In the genomic region with DNA sequence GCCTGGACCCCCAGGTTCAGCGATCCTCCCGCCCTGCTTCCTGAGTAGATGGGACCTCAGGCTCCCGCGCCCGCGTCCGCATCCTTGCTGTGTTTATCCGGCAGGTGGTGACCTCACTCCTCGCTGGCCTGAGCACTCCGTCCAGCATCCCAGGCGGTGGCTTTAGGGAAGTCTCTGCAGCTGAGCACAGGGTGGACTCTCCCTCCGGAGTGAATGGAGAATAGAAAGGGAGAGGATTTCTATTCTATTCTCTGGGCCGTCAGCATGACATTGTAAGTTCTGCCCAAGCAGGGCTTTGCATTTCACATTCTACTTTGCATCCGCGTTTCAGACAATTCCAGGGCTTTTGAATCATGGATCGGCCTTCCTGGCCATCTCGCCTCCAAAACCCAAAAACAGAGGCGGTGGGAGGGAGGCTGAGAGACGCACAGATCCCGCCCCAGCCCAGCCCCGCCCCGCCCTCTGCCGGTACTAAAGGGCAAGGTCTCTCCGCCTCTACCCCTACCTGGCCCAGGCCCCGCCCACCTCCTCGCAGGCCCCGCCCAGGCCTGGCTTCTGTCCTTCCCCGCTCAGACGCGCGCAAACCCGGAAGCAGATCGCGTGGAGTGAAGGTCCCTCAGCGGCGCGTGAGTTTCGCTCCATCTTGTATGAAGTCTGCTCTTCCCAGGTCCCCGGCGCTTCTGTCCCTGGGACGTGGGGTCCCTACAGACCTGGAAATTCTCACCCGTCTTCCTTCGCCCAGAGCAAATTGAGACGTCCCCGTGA, we compare ENCODE assay signal across 8 cellular contexts. TPM values are rescaled to one million over a fixed set of nuclear protein-coding genes. Genes with fewer than 3 reads are reported as not detected.
DNase-seq lines count a peak whose midpoint lies in the region; ATAC-seq and TF ChIP-seq lines count a peak whose summit lies in the region.

A gene (plus strand): TSS at position 572 of the 765 bp plus-strand sequence. CDS start 6,577 bp downstream, outside the sequence.

- H3K4me3 ChIP-seq in A673 (ENCODE audit: low read depth, low read length, poor library complexity, severe bottlenecking): peak within 1 kb of the TSS; percentile 69
- peak within 1 kb of the TSS; percentile 56 for H3K4me3 ChIP-seq in kidney epithelial cell (ENCODE audit: low read depth, low read length)

- no peaks in the 10 kb centered on the region for H3K9me3 ChIP-seq in A673 (ENCODE audit: low read depth, low read length, poor library complexity, severe bottlenecking)

- ATAC-seq in GM18861 (IDR thresholded peaks at IDR 0.05; ENCODE audit: unreplicated experiment) (peak; percentile 76), HG03095 (IDR thresholded peaks at IDR 0.05; ENCODE audit: unreplicated experiment) (peak; percentile 92)
- peak; percentile 100 for ATAC-seq in activated CD4-positive, CD25-positive, alpha-beta regulatory T cell treated with anti-CD3 and anti-CD28 coated beads, Interleukin-2, amount 50 U/mL, for 24 hours

- BruUV-seq in A673 (replicated peaks; lab: Mats Ljungman, UMichigan): no TSS peak

- POLR2A ChIA-PET in A673 (lab: Charles Lee; ENCODE audit: low non-redundant PET): no interaction called here

- no peaks in the 10 kb centered on the region for H3K4me1 ChIP-seq in A673 (ENCODE audit: insufficient read depth, low read length, poor library complexity, severe bottlenecking)

- H3K27me3 ChIP-seq in A673 (replicated peaks; ENCODE audit: insufficient read depth, low read depth, low read length, poor library complexity) (no peaks in the 10 kb centered on the region), kidney epithelial cell (ENCODE audit: control insufficient read depth, insufficient read depth, low read length) (no peaks in the 10 kb centered on the region)

- CTCF ChIA-PET in A673 (lab: Charles Lee): no interaction called here

- TF ChIP-seq CTCF in A673 (conservative IDR thresholded peaks at IDR 0.05; ENCODE audit: low read depth, low read length) (no peak), kidney epithelial cell (IDR thresholded peaks at IDR 0.05; ENCODE audit: insufficient read depth, low read length, poor library complexity, severe bottlenecking) (peak; percentile 32)

- no peak within 1 kb of the TSS for H3K27ac ChIP-seq in A673 (ENCODE audit: low read depth, low read length, poor library complexity, severe bottlenecking)

- intact Hi-C loops in A673 (cut with micrococcal nuclease; ENCODE audit: unreplicated experiment): no loop called here

- DNase-seq in A673 (ENCODE audit: low spot score): peak; percentile 90
- peak; percentile 76 for DNase-seq in NCI-H2196 treated with DMSO at 0.1 percent for 48 hours (lab: John Stamatoyannopoulos, UW; ENCODE audit: unreplicated experiment)
- DNase-seq in cerebellar cortex (ENCODE audit: low spot score): peak; percentile 94
- peak; percentile 32 for DNase-seq in kidney epithelial cell (ENCODE audit: low read depth)
- peak; percentile 90 to 95 for DNase-seq in stimulated activated CD4-positive, alpha-beta T cell treated with anti-CD3 and anti-CD28 coated beads, Interleukin-15, amount 100 ng/mL, for 48 hours (ENCODE audit: low read depth in 2 of 2)

- H3K36me3 ChIP-seq in A673 (ENCODE audit: insufficient read depth, low read length, poor library complexity, severe bottlenecking) (no peaks in the 10 kb centered on the region), kidney epithelial cell (ENCODE audit: control insufficient read depth, insufficient read depth, low read length) (no peaks in the 10 kb centered on the region)

RNA-seq across cellular contexts. Expression of the gene that starts here (rescaled TPM):
- total RNA-seq in A673 (2021): 8.7 and 9.2 TPM in 2 replicates
- 6.3 and 11.4 TPM in 2 replicates for total RNA-seq in kidney epithelial cell

Comparison
In these comparisons a context has a peak if more than half of its experiments do, and no peak if none do; other contexts are left out.
1. DNase-seq: peak in every context shown above with its lines; median percentile 94 in cerebellar cortex; 92 in stimulated activated CD4-positive, alpha-beta T cell treated with anti-CD3 and anti-CD28 coated beads, Interleukin-15, amount 100 ng/mL, for 48 hours; 90 in A673; 76 in NCI-H2196 treated with DMSO at 0.1 percent for 48 hours; 32 in kidney epithelial cell.